ENCODE assay signal across 19 cellular contexts in the genomic region with DNA sequence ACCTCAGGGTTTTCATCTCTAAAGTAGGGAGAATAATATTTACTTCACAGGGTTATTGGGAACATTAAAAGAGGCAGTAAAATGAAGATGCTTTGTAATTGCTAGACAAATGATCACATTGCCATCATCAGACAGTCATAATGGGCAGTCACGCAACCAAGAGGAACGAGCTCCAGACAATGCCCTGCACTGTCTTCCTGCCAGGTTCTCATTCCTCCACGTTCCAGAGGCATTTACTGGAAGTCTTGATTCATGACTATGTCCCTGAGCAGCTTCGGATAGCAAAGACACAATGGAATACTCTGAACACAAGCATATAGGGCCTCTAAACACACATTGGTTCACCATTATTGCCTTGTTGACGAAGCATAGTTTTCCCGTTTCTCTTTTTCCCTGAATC.
DNase-seq lines count a peak whose midpoint lies in the region; ATAC-seq and TF ChIP-seq lines count a peak whose summit lies in the region.
"Had no signal": no experiment of that assay in that cellular context is flagged by ENCODE, and none has a peak within 500 bp of the region (broad histone marks: within the 10 kb centered on the region; RNA-seq: fewer than 3 reads in every experiment).

No MANE protein-coding gene starts in this region.

- WGBS in suprapubic skin, result 28% methylated on average over 6 of the region's 6 CpGs

- no peaks in the 10 kb centered on the region for H3K9me3 ChIP-seq in RWPE2 (ENCODE audit: severe bottlenecking)
- no peaks in the 10 kb centered on the region for H3K9me3 ChIP-seq in suprapubic skin

- H3K27ac ChIP-seq in RWPE2 (ENCODE audit: poor library complexity, severe bottlenecking) (peak overlapping the region; percentile 82), epithelial cell of prostate (peak overlapping the region; percentile 92), suprapubic skin (peak overlapping the region; percentile 75)

- no peak for TF ChIP-seq CTCF in RWPE2 (IDR thresholded peaks at IDR 0.05; ENCODE audit: poor library complexity, severe bottlenecking)
- no peak for TF ChIP-seq CTCF in suprapubic skin (IDR thresholded peaks at IDR 0.05)

- no peaks in the 10 kb centered on the region for H3K9me3 Mint-ChIP-seq in activated CD4-positive, alpha-beta memory T cell treated with anti-CD3 and anti-CD28 coated beads for 36 hours
- H3K9me3 Mint-ChIP-seq: activated naive CD8-positive, alpha-beta T cell treated with anti-CD3 and anti-CD28 coated beads, Interleukin-2, amount 50 U/mL, for 24 hours; activated T-helper 17 cell treated with anti-CD3 and anti-CD28 coated beads, Interleukin-2, amount 50 U/mL, for 72 hours; central memory CD8-positive, alpha-beta T cell; mesothelial cell of epicardium; nephron had no signal

- peaks cover 40% of the 10 kb centered on the region for H3K4me1 ChIP-seq in RWPE2 (ENCODE audit: insufficient read depth, poor library complexity, severe bottlenecking)
- H3K4me1 ChIP-seq in suprapubic skin, result peaks cover 39% of the 10 kb centered on the region

- no peaks in the 10 kb centered on the region for H3K27me3 ChIP-seq in RWPE2 (ENCODE audit: insufficient read depth, poor library complexity, severe bottlenecking)
- H3K27me3 ChIP-seq in suprapubic skin, result no peaks in the 10 kb centered on the region

- TF ChIP-seq EP300 in suprapubic skin (IDR thresholded peaks at IDR 0.05), result no peak

- H3K36me3 ChIP-seq in RWPE2 (ENCODE audit: low read depth), result no peaks in the 10 kb centered on the region
- no peaks in the 10 kb centered on the region for H3K36me3 ChIP-seq in suprapubic skin

- intact Hi-C loops in activated CD4-positive, alpha-beta memory T cell treated with anti-CD3 and anti-CD28 coated beads for 36 hours (cut with micrococcal nuclease), result no loop called here

- H3K4me3 ChIP-seq in RWPE2 (ENCODE audit: severe bottlenecking), result no peak overlapping the region
- H3K4me3 ChIP-seq in suprapubic skin, result no peak overlapping the region

- no peak for TF ChIP-seq POLR2A in suprapubic skin (IDR thresholded peaks at IDR 0.05)

- H3K27me3 Mint-ChIP-seq in activated CD4-positive, alpha-beta memory T cell treated with anti-CD3 and anti-CD28 coated beads for 36 hours, result peaks cover 2% of the 10 kb centered on the region
- H3K27me3 Mint-ChIP-seq: progenitor cell of endocrine pancreas had no signal

- POLR2A ChIA-PET in activated CD4-positive, alpha-beta memory T cell treated with anti-CD3 and anti-CD28 coated beads for 36 hours (lab: Charles Lee), result no interaction called here

- no peak overlapping the region for H3K27ac Mint-ChIP-seq in activated CD4-positive, alpha-beta memory T cell treated with anti-CD3 and anti-CD28 coated beads for 36 hours
- H3K27ac Mint-ChIP-seq: activated naive CD8-positive, alpha-beta T cell treated with anti-CD3 and anti-CD28 coated beads, Interleukin-2, amount 50 U/mL, for 24 hours; activated T-helper 17 cell treated with anti-CD3 and anti-CD28 coated beads, Interleukin-2, amount 50 U/mL, for 72 hours; mesothelial cell of epicardium; nephron; progenitor cell of endocrine pancreas had no signal

- ATAC-seq in RWPE2 (ENCODE audit: low read depth), result peak; percentile 82
- ATAC-seq in HG02571 (IDR thresholded peaks at IDR 0.05; ENCODE audit: unreplicated experiment), result no peak
- ATAC-seq in HG03135 (IDR thresholded peaks at IDR 0.05; ENCODE audit: unreplicated experiment), result no peak
- ATAC-seq: activated naive CD8-positive, alpha-beta T cell treated with anti-CD3 and anti-CD28 coated beads, Interleukin-2, amount 50 U/mL, for 24 hours; activated T-helper 17 cell treated with anti-CD3 and anti-CD28 coated beads, Interleukin-2, amount 50 U/mL, for 72 hours; left cardiac atrium had no signal

- H3K36me3 Mint-ChIP-seq in activated CD4-positive, alpha-beta memory T cell treated with anti-CD3 and anti-CD28 coated beads for 36 hours, result no peaks in the 10 kb centered on the region
- H3K36me3 Mint-ChIP-seq: mesothelial cell of epicardium had no signal

- H3K4me3 Mint-ChIP-seq in activated CD4-positive, alpha-beta memory T cell treated with anti-CD3 and anti-CD28 coated beads for 36 hours, result no peak overlapping the region
- H3K4me3 Mint-ChIP-seq: activated naive CD8-positive, alpha-beta T cell treated with anti-CD3 and anti-CD28 coated beads, Interleukin-2, amount 50 U/mL, for 24 hours; activated T-helper 17 cell treated with anti-CD3 and anti-CD28 coated beads, Interleukin-2, amount 50 U/mL, for 72 hours; central memory CD8-positive, alpha-beta T cell; mesothelial cell of epicardium; nephron had no signal

- CTCF ChIA-PET in activated CD4-positive, alpha-beta memory T cell treated with anti-CD3 and anti-CD28 coated beads for 36 hours (lab: Charles Lee), result interaction anchor here (0.5 to 1.7 kb wide), 4 partner anchors 100 to 253 kb away, joined by 3 to 6 read pairs (median 4); no protein-coding TSS in a partner anchor

- peak; percentile 27 for DNase-seq in DMS79 treated with DMSO at 0.1 percent for 48 hours (lab: John Stamatoyannopoulos, UW)
- no peak for DNase-seq in DMS79 (lab: John Stamatoyannopoulos, UW)
- no peak for DNase-seq in RWPE2 (ENCODE audit: low spot score)
- peak; percentile 60 for DNase-seq in epithelial cell of prostate (ENCODE audit: low read depth, low spot score)
- no peak for DNase-seq in suprapubic skin (ENCODE audit: low spot score in 2 of 2)
- DNase-seq in activated CD4-positive, alpha-beta memory T cell treated with anti-CD3 and anti-CD28 coated beads for 36 hours, result no peak
- DNase-seq: activated CD4-positive, CD25-positive, alpha-beta regulatory T cell treated with anti-CD3 and anti-CD28 coated beads, Interleukin-2, amount 50 U/mL, for 72 hours; activated naive CD8-positive, alpha-beta T cell treated with anti-CD3 and anti-CD28 coated beads, Interleukin-2, amount 50 U/mL, for 24 hours; effector CD4-positive, alpha-beta T cell; left cardiac atrium; NCI-H1930; stimulated activated CD4-positive, alpha-beta T cell treated with anti-CD3 and anti-CD28 coated beads, Interleukin-12 subunit alpha, Interleukin-12 subunit beta, amount 100 ng/mL, for 4 hours had no signal

- H3K4me1 Mint-ChIP-seq in activated CD4-positive, alpha-beta memory T cell treated with anti-CD3 and anti-CD28 coated beads for 36 hours (ENCODE audit: low read depth), result no peaks in the 10 kb centered on the region
- H3K4me1 Mint-ChIP-seq: activated naive CD8-positive, alpha-beta T cell treated with anti-CD3 and anti-CD28 coated beads, Interleukin-2, amount 50 U/mL, for 24 hours; activated T-helper 17 cell treated with anti-CD3 and anti-CD28 coated beads, Interleukin-2, amount 50 U/mL, for 72 hours; central memory CD8-positive, alpha-beta T cell had no signal

Comparison
In these comparisons a context has a peak if more than half of its experiments do, and no peak if none do; other contexts are left out.
1. DNase-seq: peak in DMS79 treated with DMSO at 0.1 percent for 48 hours (single experiment) and epithelial cell of prostate (single experiment); none in DMS79 (single experiment), RWPE2 (single experiment), suprapubic skin (0 of 2) and activated CD4-positive, alpha-beta memory T cell treated with anti-CD3 and anti-CD28 coated beads for 36 hours (single experiment).
2. Peak in every context shown above with its lines, with median percentiles within 50 percentile points of each other: H3K27ac ChIP-seq.